In genomic region chr11:124870430-124870829, GRCh38 we compare ENCODE assay signal across 23 cellular contexts. TPM values are rescaled to one million over a fixed set of nuclear protein-coding genes. Genes with fewer than 3 reads are reported as not detected.
DNase-seq lines count a peak whose midpoint lies in the region; FAIRE-seq and TF ChIP-seq lines count a peak whose summit lies in the region.
"Had no signal": no experiment of that assay in that cellular context is flagged by ENCODE, and none has a peak within 500 bp of the region (broad histone marks: within the 10 kb centered on the region; RNA-seq: fewer than 3 reads in every experiment).

No MANE protein-coding gene starts in this region.

- no peak for TF ChIP-seq POLR2A in sigmoid colon (IDR thresholded peaks at IDR 0.05)
- TF ChIP-seq POLR2A in suprapubic skin (IDR thresholded peaks at IDR 0.05) = no peak

- 65 to 66% methylated on average over 7 of the region's 7 CpGs for WGBS in sigmoid colon, 2 donors
- 68% methylated on average over 7 of the region's 7 CpGs for WGBS in suprapubic skin

- intact Hi-C loops in kidney (cut with DNase I) = no loop called here
- intact Hi-C loops in sigmoid colon (cut with DNase I) = loop anchor here (10.0 kb wide), 1 partner anchor 196 kb away; the partner anchor contains the start of genes SIAE and SPA17

- H3K9ac ChIP-seq in kidney (ENCODE audit: low read length in 2 of 2) = no peak overlapping the region
- H3K9ac ChIP-seq: BLaER1 treated with 17β-estradiol and CSF1 and Interleukin-3, amounts not matched to agents 10 nM and 100 nM had no signal

- no peak overlapping the region for H3K27ac ChIP-seq in kidney (ENCODE audit: low read depth in 2 of 2, low read length in 2 of 2)
- no peak overlapping the region for H3K27ac ChIP-seq in sigmoid colon
- no peak overlapping the region for H3K27ac ChIP-seq in suprapubic skin
- H3K27ac ChIP-seq: BLaER1 treated with 17β-estradiol and CSF1 and Interleukin-3, amounts not matched to agents 10 nM and 100 nM had no signal

- TF ChIP-seq CTCF in kidney (IDR thresholded peaks at IDR 0.05; ENCODE audit: borderline replicate concordance, extremely low read depth, insufficient read depth) (no peak), sigmoid colon (IDR thresholded peaks at IDR 0.05) (no peak), suprapubic skin (IDR thresholded peaks at IDR 0.05) (no peak), GM20000 (IDR thresholded peaks at IDR 0.05; ENCODE audit: extremely low read depth, missing control alignments) (no peak)

- H3K4me3 ChIP-seq in kidney (ENCODE audit: low read length in 2 of 2) (no peak overlapping the region), sigmoid colon (no peak overlapping the region), suprapubic skin (no peak overlapping the region)
- H3K4me3 ChIP-seq: BLaER1 treated with 17β-estradiol and CSF1 and Interleukin-3, amounts not matched to agents 10 nM and 100 nM; GM12878; GM23338 had no signal

- H3K36me3 ChIP-seq in kidney (ENCODE audit: control insufficient read depth in 1 of 2, insufficient read depth in 2 of 2, low read length in 2 of 2) (no peaks in the 10 kb centered on the region), sigmoid colon (no peaks in the 10 kb centered on the region), suprapubic skin (no peaks in the 10 kb centered on the region)
- H3K36me3 ChIP-seq: BLaER1 treated with 17β-estradiol and CSF1 and Interleukin-3, amounts not matched to agents 10 nM and 100 nM had no signal

- TF ChIP-seq EP300 in sigmoid colon (IDR thresholded peaks at IDR 0.05) (no peak), suprapubic skin (IDR thresholded peaks at IDR 0.05) (no peak)

- H3K9me3 ChIP-seq in kidney (ENCODE audit: control insufficient read depth in 1 of 2, low read length in 2 of 2) = no peaks in the 10 kb centered on the region
- H3K9me3 ChIP-seq in sigmoid colon = no peaks in the 10 kb centered on the region
- H3K9me3 ChIP-seq in suprapubic skin = no peaks in the 10 kb centered on the region

- H3K4me1 ChIP-seq in kidney (ENCODE audit: control insufficient read depth in 1 of 2, insufficient read depth in 1 of 2, low read depth in 1 of 2, low read length in 2 of 2) (peaks cover 6 to 7% of the 10 kb centered on the region in 2 donors), sigmoid colon (peaks cover 0 to 24% (median 18%) of the 10 kb centered on the region in 4 donors), suprapubic skin (peaks cover 38% of the 10 kb centered on the region)

- no peak for FAIRE-seq in kidney (lab: Jason Lieb, UNC)
- FAIRE-seq: GM12878, GM19239, HTR-8/SVneo had no signal

- peak; percentile 48 for DNase-seq in activated effector memory CD4-positive, alpha-beta T cell treated with anti-CD3 and anti-CD28 coated beads, Interleukin-2, amount 50 U/mL, for 16 hours
- no peak for DNase-seq in activated effector memory CD4-positive, alpha-beta T cell treated with Interleukin-2 at 50 U/mL for 16 hours
- DNase-seq in kidney = peak; percentile 42
- peak; percentile 48 for DNase-seq in sigmoid colon
- no peak for DNase-seq in suprapubic skin (ENCODE audit: low spot score in 2 of 2)
- DNase-seq in GM20000 (ENCODE audit: low spot score) = no peak
- no peak for DNase-seq in middle frontal gyrus (ENCODE audit: extremely low spot score, low spot score)
- DNase-seq: 8988T; Calu3; CD8-positive, alpha-beta T cell; DMS53; DND-41; EL; H9; IMR-90 had no signal

- H3K27me3 ChIP-seq in sigmoid colon = peaks cover 29 to 87% (median 78%) of the 10 kb centered on the region in 3 donors
- peaks cover 85% of the 10 kb centered on the region for H3K27me3 ChIP-seq in suprapubic skin

RNA-seq across cellular contexts. Expression of gene ROBO3, which starts 5.2 kb away (rescaled TPM):
- total RNA-seq in kidney (12.3 TPM), sigmoid colon (10 to 100 TPM in 2 of 4 donors, 1 to 10 TPM in 2; 9.1 to 37.7 (median 10.1) TPM), suprapubic skin (1 to 10 TPM; 1.9 to 6.8 (median 3.6) TPM)
- polyA plus RNA-seq in kidney (ENCODE audit: insufficient read depth, low read depth, low replicate concordance) (8.7 TPM), sigmoid colon (1 to 10 TPM; 1.6 to 7.8 (median 2.4) TPM)

RNA-seq across cellular contexts. Expression of gene ROBO4, which starts 27.2 kb away (rescaled TPM):
- 29.5 TPM for total RNA-seq in kidney
- 12.8 TPM for polyA plus RNA-seq in kidney (ENCODE audit: insufficient read depth, low read depth, low replicate concordance)
- total RNA-seq in sigmoid colon = 10 to 100 TPM in 2 of 4 donors, 1 to 10 TPM in 2; 8.1 to 13.8 (median 11.0) TPM
- polyA plus RNA-seq in sigmoid colon = 1 to 10 TPM in 2 of 3 donors, under 1 TPM in 1; 0.46 to 6.2 (median 1.2) TPM
- 10 to 100 TPM in 2 of 4 donors, 1 to 10 TPM in 2; 2.5 to 18.7 (median 9.6) TPM for total RNA-seq in suprapubic skin
- total RNA-seq: A673; Calu3; CD8-positive, alpha-beta T cell; G401; GM12878; GM23338; H9 had no signal
- polyA plus RNA-seq: GM12878, GM23338 had no signal

RNA-seq across cellular contexts. Expression of gene HEPN1, which starts 48.6 kb away (rescaled TPM):
- total RNA-seq in kidney (not detected), sigmoid colon (not detected), suprapubic skin (not detected)
- polyA plus RNA-seq in kidney (ENCODE audit: insufficient read depth, low read depth, low replicate concordance) (not detected), sigmoid colon (under 1 TPM in 1 of 3 donors, not detected in 2; 0.04 TPM)
- total RNA-seq: A673; Calu3; CD8-positive, alpha-beta T cell; G401; GM12878; GM23338; H9; IMR-90 had no signal
- polyA plus RNA-seq: AG04450, GM12878, GM23338, IMR-90 had no signal

Comparison
In these comparisons a context has a peak if more than half of its experiments do, and no peak if none do; other contexts are left out.
1. DNase-seq: peak in activated effector memory CD4-positive, alpha-beta T cell treated with anti-CD3 and anti-CD28 coated beads, Interleukin-2, amount 50 U/mL, for 16 hours (single experiment), kidney (single experiment) and sigmoid colon (single experiment); none in activated effector memory CD4-positive, alpha-beta T cell treated with Interleukin-2 at 50 U/mL for 16 hours (single experiment), suprapubic skin (0 of 2), GM20000 (single experiment) and middle frontal gyrus (single experiment).